In the genomic region with DNA sequence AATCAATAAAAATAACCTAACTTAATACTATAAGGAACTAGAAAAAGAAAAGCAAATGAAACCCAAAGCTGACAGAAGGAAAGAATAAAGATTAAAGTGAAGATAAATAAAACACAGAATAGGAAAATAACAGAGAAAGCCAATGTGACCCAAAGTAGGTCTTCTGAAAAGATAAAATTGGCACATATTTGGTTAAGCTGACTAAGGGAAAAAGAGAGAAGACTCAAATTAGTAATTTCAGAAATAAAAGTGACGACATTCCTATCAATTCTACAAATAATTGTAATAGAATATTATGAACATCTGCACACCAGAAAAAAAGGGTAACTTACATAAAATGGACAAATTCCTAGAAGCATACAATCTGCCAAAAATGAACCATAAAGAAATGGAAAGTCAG, we compare ENCODE assay signal across 24 cellular contexts. TPM values are rescaled to one million over a fixed set of nuclear protein-coding genes. Genes with fewer than 3 reads are reported as not detected.
DNase-seq lines count a peak whose midpoint lies in the region; ATAC-seq, FAIRE-seq and TF ChIP-seq lines count a peak whose summit lies in the region.
"Had no signal": no experiment of that assay in that cellular context is flagged by ENCODE, and none has a peak within 500 bp of the region (broad histone marks: within the 10 kb centered on the region; RNA-seq: fewer than 3 reads in every experiment).

No MANE protein-coding gene starts in this region.

- no TSS peak for BruUV-seq in HepG2 (replicated peaks; lab: Mats Ljungman, UMichigan)

- H3K9me3 ChIP-seq in HepG2 (ENCODE audit: low read length) (no peaks in the 10 kb centered on the region; the same call in 1 of the 2 replicates), right lobe of liver (no peaks in the 10 kb centered on the region), neutrophil (no peaks in the 10 kb centered on the region)
- H3K9me3 ChIP-seq in CD8-positive, alpha-beta memory T cell (ENCODE audit: low read length): no peaks in the 10 kb centered on the region
- H3K9me3 ChIP-seq: BE2C, HAP-1 had no signal

- H3K27ac Mint-ChIP-seq in CD8-positive, alpha-beta memory T cell: no peak overlapping the region
- no peak overlapping the region for H3K27ac Mint-ChIP-seq in central memory CD8-positive, alpha-beta T cell (ENCODE audit: low read depth)
- H3K27ac Mint-ChIP-seq: CD8-positive, alpha-beta T cell; GM23338; HFFc6 had no signal

- H3K27me3 ChIP-seq in HepG2 (ENCODE audit: control insufficient read depth in 1 of 2, insufficient read depth in 2 of 2, low read length in 2 of 2): no peaks in the 10 kb centered on the region
- no peaks in the 10 kb centered on the region for H3K27me3 ChIP-seq in right lobe of liver
- no peaks in the 10 kb centered on the region for H3K27me3 ChIP-seq in CD8-positive, alpha-beta memory T cell (ENCODE audit: insufficient read depth, low read length, poor library complexity, severe bottlenecking)
- no peaks in the 10 kb centered on the region for H3K27me3 ChIP-seq in neutrophil
- H3K27me3 ChIP-seq: BE2C; BLaER1 treated with 17β-estradiol and CSF1 and Interleukin-3, amounts not matched to agents 10 nM and 100 nM had no signal

- no peak overlapping the region for H3K4me2 ChIP-seq in HepG2 (ENCODE audit: low read depth, low read length)
- H3K4me2 ChIP-seq: BLaER1 treated with 17β-estradiol and CSF1 and Interleukin-3, amounts not matched to agents 10 nM and 100 nM; GM23338 had no signal

- H3K9ac ChIP-seq in HepG2 (ENCODE audit: insufficient read depth, low read depth, low read length): no peak overlapping the region
- H3K9ac ChIP-seq: BLaER1 treated with 17β-estradiol and CSF1 and Interleukin-3, amounts not matched to agents 10 nM and 100 nM had no signal

- TF ChIP-seq RAD21 in HepG2 (CRISPR knock-in tag; IDR thresholded peaks at IDR 0.05): no peak

- H4K20me1 ChIP-seq in HepG2 (ENCODE audit: insufficient read depth, low read length): peaks cover 12% of the 10 kb centered on the region; the same call in 1 of the 2 replicates

- H3K4me1 Mint-ChIP-seq in CD8-positive, alpha-beta memory T cell: peaks cover 85 to 95% (median 93%) of the 10 kb centered on the region in 3 donors
- H3K4me1 Mint-ChIP-seq in central memory CD8-positive, alpha-beta T cell: peaks cover 88% of the 10 kb centered on the region

- POLR2A ChIA-PET in HepG2 (lab: Yijun Ruan, JAX): no interaction called here
- POLR2A ChIA-PET in CD8-positive, alpha-beta memory T cell (lab: Charles Lee): no interaction called here

- H2AFZ ChIP-seq in HepG2 (ENCODE audit: low read length): no peak overlapping the region
- H2AFZ ChIP-seq: GM23338 had no signal

- CTCF ChIA-PET in HepG2 (lab: Yijun Ruan, JAX; ENCODE audit: low intra/inter-chr PET ratio, low total read pairs): no interaction called here
- CTCF ChIA-PET in CD8-positive, alpha-beta memory T cell (lab: Charles Lee): no interaction called here

- H3K4me3 Mint-ChIP-seq in CD8-positive, alpha-beta memory T cell: peak overlapping the region in 4 of 7 donors; percentile 4 to 50 (median 49)
- H3K4me3 Mint-ChIP-seq in central memory CD8-positive, alpha-beta T cell: peak overlapping the region; percentile 2
- H3K4me3 Mint-ChIP-seq: CD14-positive monocyte; CD8-positive, alpha-beta T cell; GM23338; HFFc6 had no signal

- H3K27me3 Mint-ChIP-seq in CD8-positive, alpha-beta memory T cell: no peaks in the 10 kb centered on the region
- no peaks in the 10 kb centered on the region for H3K27me3 Mint-ChIP-seq in central memory CD8-positive, alpha-beta T cell

- intact Hi-C loops in HepG2 (cut with micrococcal nuclease; ENCODE audit: unreplicated experiment) (no loop called here), right lobe of liver (cut with DNase I) (no loop called here)

- peaks cover 82% of the 10 kb centered on the region for H3K79me2 ChIP-seq in HepG2 (ENCODE audit: insufficient read depth, low read length)

- ATAC-seq in HepG2 (no peak), right lobe of liver (no peak)
- no peak for ATAC-seq in central memory CD8-positive, alpha-beta T cell (replicated peaks; ENCODE audit: extremely low read depth, poor library complexity, severe bottlenecking)
- ATAC-seq: CD8-positive, alpha-beta T cell; GM23338 had no signal

- TF ChIP-seq EP300 in HepG2 (IDR thresholded peaks at IDR 0.05; ENCODE audit: low read depth in 2 of 2, low read length in 2 of 2) (no peak), HepG2 (CRISPR knock-in tag; IDR thresholded peaks at IDR 0.05; ENCODE audit: borderline replicate concordance) (no peak)

- H3K27ac ChIP-seq in HepG2 (ENCODE audit: extremely low read length, insufficient read depth, low read length): no peak overlapping the region
- no peak overlapping the region for H3K27ac ChIP-seq in right lobe of liver
- H3K27ac ChIP-seq in CD8-positive, alpha-beta memory T cell (ENCODE audit: low read depth, low read length): no peak overlapping the region
- H3K27ac ChIP-seq in neutrophil: peak overlapping the region; percentile 38
- H3K27ac ChIP-seq: 22Rv1; BLaER1 treated with 17β-estradiol and CSF1 and Interleukin-3, amounts not matched to agents 10 nM and 100 nM had no signal

- H3K9me3 Mint-ChIP-seq in CD8-positive, alpha-beta memory T cell: peaks cover 0 to 15% (median 2%) of the 10 kb centered on the region in 5 donors
- no peaks in the 10 kb centered on the region for H3K9me3 Mint-ChIP-seq in central memory CD8-positive, alpha-beta T cell
- H3K9me3 Mint-ChIP-seq: HFFc6 had no signal

- WGBS in HepG2 (ENCODE audit: low lambda C conversion rate): 100% methylated on average over 1 of the region's 1 CpG
- 83% methylated on average over 1 of the region's 1 CpG for WGBS in right lobe of liver (ENCODE audit: insufficient coverage, low coverage, low lambda C conversion rate, missing lambda C conversion rate)

- H3K36me3 ChIP-seq in HepG2 (replicated peaks in 1 of 2; ENCODE audit: control insufficient read depth in 1 of 2, insufficient read depth in 2 of 2, low read length in 2 of 2) (no peaks in the 10 kb centered on the region), right lobe of liver (no peaks in the 10 kb centered on the region), neutrophil (no peaks in the 10 kb centered on the region)
- no peaks in the 10 kb centered on the region for H3K36me3 ChIP-seq in CD8-positive, alpha-beta memory T cell (ENCODE audit: insufficient read depth, low read length)
- H3K36me3 ChIP-seq: BE2C, HAP-1 had no signal

- TF ChIP-seq POLR2A in HepG2 (IDR thresholded peaks at IDR 0.05; ENCODE audit: insufficient read depth in 1 of 2, low read depth in 2 of 2, low read length in 2 of 2): no peak
- no peak for TF ChIP-seq POLR2A in right lobe of liver (IDR thresholded peaks at IDR 0.05)

- in situ Hi-C loops in HepG2 (cut with HindIII; ENCODE audit: extremely low pct_ligation_motif_present, low pct_unique_long_range_greater_than_20kb): no loop called here

- no peak for DNase-seq in HepG2 (ENCODE audit: low spot score)
- no peak for DNase-seq in right lobe of liver
- no peak for DNase-seq in CD8-positive, alpha-beta memory T cell
- DNase-seq in central memory CD8-positive, alpha-beta T cell (ENCODE audit: low spot score in 2 of 2): no peak
- no peak for DNase-seq in GF-D8 (lab: John Stamatoyannopoulos, UW)
- no peak for DNase-seq in activated CD4-positive, CD25-positive, alpha-beta regulatory T cell treated with anti-CD3 and anti-CD28 coated beads, Interleukin-2, amount 50 U/mL, for 72 hours
- no peak for DNase-seq in CD1c-positive myeloid dendritic cell (ENCODE audit: extremely low spot score)
- DNase-seq: ACHN; AML-193; BE2C; CD8-positive, alpha-beta T cell; DMS 273 treated with DMSO at 0.1 percent for 48 hours; DMS79; EL; GDM1; HFFc6 had no signal

- peaks cover 20% of the 10 kb centered on the region for H3K4me1 ChIP-seq in HepG2 (ENCODE audit: insufficient read depth, low read length)
- no peaks in the 10 kb centered on the region for H3K4me1 ChIP-seq in right lobe of liver
- peaks cover 31% of the 10 kb centered on the region for H3K4me1 ChIP-seq in CD8-positive, alpha-beta memory T cell (ENCODE audit: insufficient read depth, low read length)
- peaks cover 7 to 28% of the 10 kb centered on the region in 2 experiments for H3K4me1 ChIP-seq in neutrophil (ENCODE audit: control insufficient read depth in 1 of 2, insufficient read depth in 1 of 2, low read depth in 1 of 2, low read length in 1 of 2)
- H3K4me1 ChIP-seq: BE2C, HAP-1 had no signal

- FAIRE-seq in HepG2 (lab: Jason Lieb, UNC): no peak
- FAIRE-seq: GM12891, GM18507 had no signal

- TF ChIP-seq CTCF in HepG2 (CRISPR knock-in tag; IDR thresholded peaks at IDR 0.05): no peak
- no peak for TF ChIP-seq CTCF in right lobe of liver (IDR thresholded peaks at IDR 0.05)
- TF ChIP-seq CTCF in neutrophil (IDR thresholded peaks at IDR 0.05): no peak

- peaks cover 7 to 17% (median 11%) of the 10 kb centered on the region in 3 donors for H3K36me3 Mint-ChIP-seq in CD8-positive, alpha-beta memory T cell
- peaks cover 10% of the 10 kb centered on the region for H3K36me3 Mint-ChIP-seq in central memory CD8-positive, alpha-beta T cell (ENCODE audit: insufficient read depth)
- H3K36me3 Mint-ChIP-seq: CD14-positive monocyte had no signal

- H3K4me3 ChIP-seq in HepG2 (replicated peaks in 1 of 3; ENCODE audit: insufficient read depth in 1 of 3, low read depth in 2 of 3, low read length in 3 of 3): no peak overlapping the region
- H3K4me3 ChIP-seq in right lobe of liver: no peak overlapping the region
- no peak overlapping the region for H3K4me3 ChIP-seq in CD8-positive, alpha-beta memory T cell (ENCODE audit: low read length)
- H3K4me3 ChIP-seq in neutrophil (ENCODE audit: low read depth in 1 of 2, low read length in 1 of 2): no peak overlapping the region
- H3K4me3 ChIP-seq: BLaER1 treated with 17β-estradiol and CSF1 and Interleukin-3, amounts not matched to agents 10 nM and 100 nM; GM23338; HAP-1 had no signal

RNA-seq across cellular contexts. Expression of a gene that starts 30.2 kb away (rescaled TPM):
- 27.2 and 37.8 TPM in 2 replicates for total RNA-seq in HepG2 (2016; rRNA removed; fragmentation: Illumina TruSeq; extraction: Trizol)
- total RNA-seq in HepG2 (2016; cell fraction: cytosol; rRNA removed; fragmentation: Illumina TruSeq; extraction: Trizol; ENCODE audit: low read depth): 4.3 and 6.2 TPM in 2 replicates
- total RNA-seq in HepG2 (2016; cell fraction: insoluble cytoplasmic fraction; rRNA removed; fragmentation: Illumina TruSeq; extraction: Trizol): 27.0 and 36.7 TPM in 2 replicates
- 8.7 and 9.5 TPM in 2 replicates for total RNA-seq in HepG2 (2016; cell fraction: membrane; rRNA removed; fragmentation: Illumina TruSeq; extraction: Trizol)
- 38.5 and 44.6 TPM in 2 replicates for total RNA-seq in HepG2 (2016; cell fraction: nucleus; rRNA removed; fragmentation: Illumina TruSeq; extraction: Trizol)
- 5.9 and 10.5 TPM in 2 replicates for polyA plus RNA-seq in HepG2 (2011; rRNA removed)
- polyA plus RNA-seq in HepG2 (2011; cell fraction: cytosol; rRNA removed): 1.5 and 3.2 TPM in 2 replicates
- 7.3 and 8.0 TPM in 2 replicates for polyA plus RNA-seq in HepG2 (2011; cell fraction: nucleus; rRNA removed)
- polyA plus RNA-seq in HepG2 (2012): 14.8 and 19.8 TPM in 2 replicates
- polyA plus RNA-seq in HepG2 (2016; cell fraction: cytosol; fragmentation: Illumina TruSeq; extraction: Trizol; ENCODE audit: low read depth): 0.23 and 0.31 TPM in 2 replicates
- 27.9 and 29.2 TPM in 2 replicates for polyA plus RNA-seq in HepG2 (2016; cell fraction: insoluble cytoplasmic fraction; fragmentation: Illumina TruSeq; extraction: Trizol; ENCODE audit: low read depth)
- polyA plus RNA-seq in HepG2 (2016; cell fraction: membrane; fragmentation: Illumina TruSeq; extraction: Trizol; ENCODE audit: low read depth): 1.2 and 1.7 TPM in 2 replicates
- 39.5 and 43.8 TPM in 2 replicates for polyA plus RNA-seq in HepG2 (2016; cell fraction: nucleus; fragmentation: Illumina TruSeq; extraction: Trizol; ENCODE audit: insufficient read depth, low read depth)
- polyA minus RNA-seq in HepG2 (2011; rRNA and poly(A)+ RNA removed; ENCODE audit: low replicate concordance): 5.9 and 10.2 TPM in 2 replicates
- polyA minus RNA-seq in HepG2 (2011; cell fraction: cytosol; rRNA and poly(A)+ RNA removed): 12.1 and 13.3 TPM in 2 replicates
- polyA minus RNA-seq in HepG2 (2011; cell fraction: nucleus; rRNA and poly(A)+ RNA removed): 80.5 and 92.5 TPM in 2 replicates
- total RNA-seq in right lobe of liver: 10 to 100 TPM; 17.1 to 23.2 (median 21.6) TPM
- 10 to 100 TPM; 62.0 to 66.5 TPM for total RNA-seq in CD8-positive, alpha-beta memory T cell
- polyA plus RNA-seq in CD8-positive, alpha-beta memory T cell: 41.7 TPM
